In genomic region chr14:100327128-100327527, GRCh38 we compare ENCODE assay signal across 39 cellular contexts. TPM values are rescaled to one million over a fixed set of nuclear protein-coding genes. Genes with fewer than 3 reads are reported as not detected.
"Had no signal": no experiment of that assay in that cellular context is flagged by ENCODE, and none has a peak within 500 bp of the region (broad histone marks: within the 10 kb centered on the region; RNA-seq: fewer than 3 reads in every experiment).

No MANE protein-coding gene starts in this region.

- H3K4me3 ChIP-seq: adrenal gland, body of pancreas, breast epithelium had no signal

- DNase-seq: activated B cell treated with CpG ODN at 0.5 μM for 24 hours; activated CD4-positive, alpha-beta memory T cell treated with anti-CD3 and anti-CD28 coated beads for 36 hours; activated CD4-positive, alpha-beta T cell treated with anti-CD3 and anti-CD28 coated beads for 4 hours; activated CD4-positive, alpha-beta T cell treated with anti-CD3 and anti-CD28 coated beads, Interleukin-2, amount 10 ng/mL, durations not matched to agents 24 days and 14 days; activated CD4-positive, alpha-beta T cell treated with anti-CD3 and anti-CD28 coated beads, Interleukin-2, amount 50 U/mL, for 1 hour; activated CD4-positive, alpha-beta T cell treated with anti-CD3 and anti-CD28 coated beads, Interleukin-2, amount 50 U/mL, for 4 hours; activated CD4-positive, CD25-positive, alpha-beta regulatory T cell treated with anti-CD3 and anti-CD28 coated beads, Interleukin-2, amount 50 U/mL, for 72 hours; activated CD8-positive, alpha-beta memory T cell treated with anti-CD3 and anti-CD28 coated beads, Interleukin-2, amount 50 U/mL, for 4 hours; activated CD8-positive, alpha-beta T cell treated with anti-CD3 and anti-CD28 coated beads for 36 hours; activated effector memory CD4-positive, alpha-beta T cell treated with anti-CD3 and anti-CD28 coated beads, Interleukin-2, amount 50 U/mL, for 16 hours; activated gamma-delta T cell treated with Interleukin-2 at 50 U/mL for 16 hours; activated naive CD4-positive, alpha-beta T cell; activated naive CD4-positive, alpha-beta T cell treated with anti-CD3 and anti-CD28 coated beads for 36 hours; activated naive CD4-positive, alpha-beta T cell treated with anti-CD3 and anti-CD28 coated beads, Interleukin-2, amount 50 U/mL, for 16 hours; activated naive CD8-positive, alpha-beta T cell treated with anti-CD3 and anti-CD28 coated beads for 36 hours; activated T-cell treated with anti-CD3 and anti-CD28 coated beads for 4 hours; activated T-cell treated with anti-CD3 and anti-CD28 coated beads, Interleukin-2, amount 50 U/mL, for 4 hours; adrenal gland; amniotic stem cell; aorta; body of pancreas; brain microvascular endothelial cell; central memory CD4-positive, alpha-beta T cell; cerebellar nuclear complex; SW 1271; T-helper 1 cell; T-helper 2 cell; T-helper 9 cell had no signal

- H3K36me3 ChIP-seq: adrenal gland, brain microvascular endothelial cell, breast epithelium had no signal

- H3K9me3 ChIP-seq: adrenal gland, body of pancreas, breast epithelium had no signal

- H3K4me1 Mint-ChIP-seq: activated CD4-positive, alpha-beta T cell treated with anti-CD3 and anti-CD28 coated beads, Interleukin-2, amount 10 ng/mL, durations not matched to agents 24 days and 14 days; activated naive CD8-positive, alpha-beta T cell treated with anti-CD3 and anti-CD28 coated beads for 36 hours had no signal

- H3K4me1 ChIP-seq: adrenal gland, breast epithelium had no signal

- H3K27ac ChIP-seq: adrenal gland, brain microvascular endothelial cell, breast epithelium, VCaP had no signal

- H3K27me3 ChIP-seq: adrenal gland, body of pancreas, brain microvascular endothelial cell, breast epithelium had no signal

- H3K4me3 Mint-ChIP-seq: activated B cell treated with CpG ODN at 0.5 μM for 24 hours; activated CD4-positive, alpha-beta memory T cell treated with anti-CD3 and anti-CD28 coated beads for 36 hours; activated CD4-positive, alpha-beta T cell treated with anti-CD3 and anti-CD28 coated beads, Interleukin-2, amount 10 ng/mL, durations not matched to agents 24 days and 14 days; activated CD8-positive, alpha-beta T cell treated with anti-CD3 and anti-CD28 coated beads for 36 hours; activated naive CD4-positive, alpha-beta T cell treated with anti-CD3 and anti-CD28 coated beads for 36 hours; activated naive CD8-positive, alpha-beta T cell treated with anti-CD3 and anti-CD28 coated beads for 36 hours; activated T-cell treated with anti-CD3 and anti-CD28 coated beads, Interleukin-2, amount 50 U/mL, for 4 hours; activated T-helper 1 cell treated with anti-CD3 and anti-CD28 coated beads, Interleukin-12 subunit alpha, Interleukin-12 subunit beta, Interleukin-2, Interleukin-4 antibody, amounts not matched to agents 30 ng/mL and 10 ng/mL and 1 ng/mL, durations not matched to agents 14 hours and 24 hours and 36 hours; activated T-helper 17 cell treated with anti-CD3 and anti-CD28 coated beads, Interleukin-2, amount 50 U/mL, for 72 hours; T-helper 1 cell treated with Interleukin-12 subunit alpha and Interleukin-12 subunit beta and Interleukin-4 antibody, amounts not matched to agents 30 μg/mL and 1 μg/mL, for 36 hours; T-helper 2 cell treated with Interferon-gamma antibody and Interleukin-4, amounts not matched to agents 5 μg/mL and 100 μg/mL, for 36 hours had no signal

- H3K27me3 Mint-ChIP-seq: activated B cell treated with CpG ODN at 0.5 μM for 24 hours; activated CD4-positive, alpha-beta memory T cell treated with anti-CD3 and anti-CD28 coated beads for 36 hours; activated CD4-positive, alpha-beta T cell treated with anti-CD3 and anti-CD28 coated beads, Interleukin-2, amount 10 ng/mL, durations not matched to agents 24 days and 14 days; activated CD8-positive, alpha-beta T cell treated with anti-CD3 and anti-CD28 coated beads for 36 hours; activated naive CD8-positive, alpha-beta T cell treated with anti-CD3 and anti-CD28 coated beads for 36 hours; activated T-helper 17 cell treated with anti-CD3 and anti-CD28 coated beads, Interleukin-2, amount 50 U/mL, for 72 hours had no signal

- H3K36me3 Mint-ChIP-seq: activated naive CD4-positive, alpha-beta T cell treated with anti-CD3 and anti-CD28 coated beads, Interleukin-2, amount 50 U/mL, for 72 hours had no signal

- ATAC-seq: activated CD8-positive, alpha-beta T cell treated with anti-CD3 and anti-CD28 coated beads for 36 hours; activated naive CD4-positive, alpha-beta T cell treated with anti-CD3 and anti-CD28 coated beads, Interleukin-2, amount 50 U/mL, for 72 hours; activated T-cell treated with anti-CD3 and anti-CD28 coated beads, Interleukin-2, amount 50 U/mL, for 4 hours; activated T-helper 17 cell treated with anti-CD3 and anti-CD28 coated beads, Interleukin-2, amount 50 U/mL, for 72 hours; body of pancreas had no signal

- H3K9me3 Mint-ChIP-seq: activated B cell treated with CpG ODN at 0.5 μM for 24 hours; activated CD4-positive, alpha-beta memory T cell treated with anti-CD3 and anti-CD28 coated beads for 36 hours; activated CD4-positive, alpha-beta T cell treated with anti-CD3 and anti-CD28 coated beads, Interleukin-2, amount 10 ng/mL, durations not matched to agents 24 days and 14 days; activated CD8-positive, alpha-beta T cell treated with anti-CD3 and anti-CD28 coated beads for 36 hours; activated naive CD4-positive, alpha-beta T cell treated with anti-CD3 and anti-CD28 coated beads for 36 hours; activated naive CD4-positive, alpha-beta T cell treated with anti-CD3 and anti-CD28 coated beads, Interleukin-2, amount 50 U/mL, for 72 hours; activated naive CD8-positive, alpha-beta T cell treated with anti-CD3 and anti-CD28 coated beads for 36 hours; activated T-cell treated with anti-CD3 and anti-CD28 coated beads, Interleukin-2, amount 50 U/mL, for 4 hours; activated T-helper 1 cell treated with anti-CD3 and anti-CD28 coated beads, Interleukin-12 subunit alpha, Interleukin-12 subunit beta, Interleukin-2, Interleukin-4 antibody, amounts not matched to agents 30 ng/mL and 10 ng/mL and 1 ng/mL, durations not matched to agents 14 hours and 24 hours and 36 hours; activated T-helper 17 cell treated with anti-CD3 and anti-CD28 coated beads, Interleukin-2, amount 50 U/mL, for 72 hours; T-helper 1 cell treated with Interleukin-12 subunit alpha and Interleukin-12 subunit beta and Interleukin-4 antibody, amounts not matched to agents 30 μg/mL and 1 μg/mL, for 36 hours; T-helper 2 cell treated with Interferon-gamma antibody and Interleukin-4, amounts not matched to agents 5 μg/mL and 100 μg/mL, for 36 hours had no signal

- H3K27ac Mint-ChIP-seq: activated B cell treated with CpG ODN at 0.5 μM for 24 hours; activated CD4-positive, alpha-beta memory T cell treated with anti-CD3 and anti-CD28 coated beads for 36 hours; activated CD4-positive, alpha-beta T cell treated with anti-CD3 and anti-CD28 coated beads, Interleukin-2, amount 10 ng/mL, durations not matched to agents 24 days and 14 days; activated CD8-positive, alpha-beta T cell treated with anti-CD3 and anti-CD28 coated beads for 36 hours; activated naive CD4-positive, alpha-beta T cell treated with anti-CD3 and anti-CD28 coated beads for 36 hours; activated naive CD8-positive, alpha-beta T cell treated with anti-CD3 and anti-CD28 coated beads for 36 hours; activated T-helper 1 cell treated with anti-CD3 and anti-CD28 coated beads, Interleukin-12 subunit alpha, Interleukin-12 subunit beta, Interleukin-2, Interleukin-4 antibody, amounts not matched to agents 30 ng/mL and 10 ng/mL and 1 ng/mL, durations not matched to agents 14 hours and 24 hours and 36 hours; activated T-helper 17 cell treated with anti-CD3 and anti-CD28 coated beads, Interleukin-2, amount 50 U/mL, for 72 hours; T-helper 1 cell treated with Interleukin-12 subunit alpha and Interleukin-12 subunit beta and Interleukin-4 antibody, amounts not matched to agents 30 μg/mL and 1 μg/mL, for 36 hours; T-helper 2 cell treated with Interferon-gamma antibody and Interleukin-4, amounts not matched to agents 5 μg/mL and 100 μg/mL, for 36 hours had no signal

RNA-seq across cellular contexts. Expression of gene SLC25A47, which starts 4.0 kb away (rescaled TPM):
- total RNA-seq: activated B cell treated with CpG ODN at 0.5 μM for 24 hours; activated CD4-positive, alpha-beta memory T cell treated with anti-CD3 and anti-CD28 coated beads for 36 hours; activated CD4-positive, alpha-beta T cell treated with anti-CD3 and anti-CD28 coated beads, Interleukin-2, amount 10 ng/mL, durations not matched to agents 24 days and 14 days; activated CD8-positive, alpha-beta memory T cell treated with anti-CD3 and anti-CD28 coated beads for 36 hours; activated CD8-positive, alpha-beta T cell treated with anti-CD3 and anti-CD28 coated beads for 36 hours; activated naive CD4-positive, alpha-beta T cell treated with anti-CD3 and anti-CD28 coated beads for 36 hours; activated naive CD8-positive, alpha-beta T cell treated with anti-CD3 and anti-CD28 coated beads for 36 hours; activated T-cell treated with anti-CD3 and anti-CD28 coated beads, Interleukin-2, amount 50 U/mL, for 4 hours; activated T-helper 1 cell treated with anti-CD3 and anti-CD28 coated beads, Interleukin-12 subunit alpha, Interleukin-12 subunit beta, Interleukin-2, Interleukin-4 antibody, amounts not matched to agents 30 ng/mL and 10 ng/mL and 1 ng/mL, durations not matched to agents 14 hours and 24 hours and 36 hours; activated T-helper 17 cell treated with anti-CD3 and anti-CD28 coated beads, Interleukin-2, amount 50 U/mL, for 72 hours; aorta; astrocyte; body of pancreas; cardiac septum; chondrocyte had no signal
- polyA plus RNA-seq: aorta had no signal
